Comparison of ENCODE assay signal across 12 cellular contexts in the genomic region with DNA sequence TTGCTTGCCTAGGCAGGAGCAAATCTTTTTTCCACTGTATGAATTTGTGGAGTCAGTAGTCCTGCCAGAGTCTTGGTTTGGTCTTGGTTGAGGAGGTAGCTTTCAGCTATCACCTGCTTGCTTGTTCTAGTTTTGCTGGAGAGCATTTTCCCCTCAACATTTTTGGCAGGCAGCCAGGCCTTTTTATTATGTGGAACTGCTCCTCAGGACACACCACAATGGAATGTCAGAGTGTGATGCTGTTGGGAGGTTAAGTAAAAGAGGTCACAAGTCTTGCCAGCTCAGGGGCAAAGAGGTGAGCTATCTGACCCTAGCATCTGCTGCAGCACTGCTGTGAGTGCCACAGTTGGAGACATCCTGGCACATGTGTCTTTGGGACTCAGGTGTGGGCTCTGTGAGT.
DNase-seq lines count a peak whose midpoint lies in the region; ATAC-seq and TF ChIP-seq lines count a peak whose summit lies in the region.
"Had no signal": no experiment of that assay in that cellular context is flagged by ENCODE, and none has a peak within 500 bp of the region (broad histone marks: within the 10 kb centered on the region; RNA-seq: fewer than 3 reads in every experiment).

No MANE protein-coding gene starts in this region.

- TF ChIP-seq EP300 in ovary (IDR thresholded peaks at IDR 0.05) = no peak

- no peaks in the 10 kb centered on the region for H3K4me1 Mint-ChIP-seq in Caco-2 (ENCODE audit: low read depth, unreplicated experiment)

- POLR2A ChIA-PET in PC-3 (lab: Charles Lee; ENCODE audit: unreplicated experiment) (no interaction called here), Caco-2 (lab: Charles Lee) (no interaction called here)

- H3K4me1 ChIP-seq in PC-3 (ENCODE audit: insufficient read depth, low read length) = no peaks in the 10 kb centered on the region
- no peaks in the 10 kb centered on the region for H3K4me1 ChIP-seq in Caco-2
- H3K4me1 ChIP-seq in ovary (ENCODE audit: insufficient read depth) = no peaks in the 10 kb centered on the region
- H3K4me1 ChIP-seq: adrenal gland, SJSA1 had no signal

- H3K27ac ChIP-seq in PC-3 (ENCODE audit: low read length) (no peak overlapping the region), ovary (no peak overlapping the region)
- H3K27ac ChIP-seq: adrenal gland, SJSA1 had no signal

- H3K36me3 Mint-ChIP-seq in Caco-2 (ENCODE audit: insufficient read depth, unreplicated experiment) = no peaks in the 10 kb centered on the region

- H3K27me3 ChIP-seq in PC-3 (ENCODE audit: low read length) = no peaks in the 10 kb centered on the region
- no peaks in the 10 kb centered on the region; the same call in 1 of the 2 replicates for H3K27me3 ChIP-seq in Caco-2 (replicated peaks; ENCODE audit: control insufficient read depth, insufficient read depth, low read length)
- no peaks in the 10 kb centered on the region for H3K27me3 ChIP-seq in ovary
- H3K27me3 ChIP-seq: adrenal gland, SJSA1 had no signal

- ATAC-seq in PC-3 (no peak), HG03108 (IDR thresholded peaks at IDR 0.05; ENCODE audit: unreplicated experiment) (no peak)

- H3K4me2 ChIP-seq in PC-3 (ENCODE audit: low read length) = no peak overlapping the region

- H3K79me2 ChIP-seq in PC-3 (ENCODE audit: low read length) = no peaks in the 10 kb centered on the region

- H2AFZ ChIP-seq in PC-3 (ENCODE audit: low read length) = no peak overlapping the region

- no peak overlapping the region for H3K4me3 Mint-ChIP-seq in Caco-2 (ENCODE audit: unreplicated experiment)

- H3K9me2 ChIP-seq in PC-3 (replicated peaks; ENCODE audit: low read length) = no peaks in the 10 kb centered on the region

- no peak overlapping the region for H3K27ac Mint-ChIP-seq in Caco-2 (ENCODE audit: unreplicated experiment)

- H3K36me3 ChIP-seq in PC-3 (ENCODE audit: low read depth, low read length) (no peaks in the 10 kb centered on the region; the same call in 1 of the 2 replicates), Caco-2 (ENCODE audit: control insufficient read depth, insufficient read depth, low read length) (no peaks in the 10 kb centered on the region), ovary (no peaks in the 10 kb centered on the region)
- H3K36me3 ChIP-seq: adrenal gland, SJSA1 had no signal

- H3K4me3 ChIP-seq in PC-3 (ENCODE audit: low read length) = no peak overlapping the region
- H3K4me3 ChIP-seq in fibroblast of pulmonary artery (replicated peaks; ENCODE audit: low read depth, low read length) = no peak overlapping the region
- H3K4me3 ChIP-seq in Caco-2 (ENCODE audit: low read depth, low read length) = no peak overlapping the region
- H3K4me3 ChIP-seq in ovary = no peak overlapping the region
- H3K4me3 ChIP-seq: adrenal gland, lung, SJSA1 had no signal

- no peak for TF ChIP-seq CTCF in PC-3 (conservative IDR thresholded peaks at IDR 0.05; ENCODE audit: low read depth, low read length)
- no peak for TF ChIP-seq CTCF in fibroblast of pulmonary artery (IDR thresholded peaks at IDR 0.05; ENCODE audit: low read length, missing control alignments)
- TF ChIP-seq CTCF in Caco-2 (IDR thresholded peaks at IDR 0.05; ENCODE audit: insufficient read depth in 1 of 2, low read depth in 1 of 2, low read length in 1 of 2, severe bottlenecking in 1 of 2, unreplicated experiment in 1 of 2) = no peak
- TF ChIP-seq CTCF in ovary (IDR thresholded peaks at IDR 0.05) = no peak

- no peak overlapping the region for H3K9ac ChIP-seq in PC-3 (ENCODE audit: low read length)

- TF ChIP-seq POLR2A in ovary (IDR thresholded peaks at IDR 0.05) = no peak

- intact Hi-C loops in PC-3 (cut with micrococcal nuclease) = no loop called here
- intact Hi-C loops in Caco-2 (cut with micrococcal nuclease; ENCODE audit: unreplicated experiment) = no loop called here
- intact Hi-C loops in ovary (cut with DNase I) = no loop called here

- CTCF ChIA-PET in PC-3 (lab: Charles Lee) = no interaction called here
- CTCF ChIA-PET in Caco-2 (lab: Charles Lee) = no interaction called here

- BruUV-seq in PC-3 (replicated peaks; lab: Mats Ljungman, UMichigan) = no TSS peak
- BruUV-seq in Caco-2 (replicated peaks; lab: Mats Ljungman, UMichigan) = no TSS peak

- H4K20me1 ChIP-seq in PC-3 (ENCODE audit: low read length) = no peaks in the 10 kb centered on the region

- H3K9me3 Mint-ChIP-seq in Caco-2 (ENCODE audit: unreplicated experiment) = no peaks in the 10 kb centered on the region

- H3K27me3 Mint-ChIP-seq in Caco-2 (ENCODE audit: insufficient read depth, unreplicated experiment) = peaks cover 4% of the 10 kb centered on the region

- no peaks in the 10 kb centered on the region for H3F3A ChIP-seq in PC-3 (ENCODE audit: low read length, unreplicated experiment)

- no peaks in the 10 kb centered on the region for H3K9me3 ChIP-seq in PC-3 (ENCODE audit: low read length)
- no peaks in the 10 kb centered on the region for H3K9me3 ChIP-seq in Caco-2
- H3K9me3 ChIP-seq in ovary = no peaks in the 10 kb centered on the region
- H3K9me3 ChIP-seq: adrenal gland, SJSA1 had no signal

- DNase-seq in COLO668 (lab: John Stamatoyannopoulos, UW; ENCODE audit: unreplicated experiment) (peak; percentile 77), M059J (ENCODE audit: low read depth) (peak; percentile 94), PC-3 (peak; percentile 39), fibroblast of pulmonary artery (ENCODE audit: low read depth) (peak; percentile 64), Caco-2 (no peak), cortex of kidney (lab: John Stamatoyannopoulos, UW) (no peak), ovary (no peak)
- DNase-seq: IMR-90 had no signal

Comparison
In these comparisons a context has a peak if more than half of its experiments do, and no peak if none do; other contexts are left out.
1. DNase-seq: peak in COLO668 (single experiment), M059J (single experiment), PC-3 (single experiment) and fibroblast of pulmonary artery (single experiment); none in Caco-2 (0 of 2), cortex of kidney (single experiment) and ovary (0 of 5).